ENCODE assay signal across 8 cellular contexts in the genomic region with DNA sequence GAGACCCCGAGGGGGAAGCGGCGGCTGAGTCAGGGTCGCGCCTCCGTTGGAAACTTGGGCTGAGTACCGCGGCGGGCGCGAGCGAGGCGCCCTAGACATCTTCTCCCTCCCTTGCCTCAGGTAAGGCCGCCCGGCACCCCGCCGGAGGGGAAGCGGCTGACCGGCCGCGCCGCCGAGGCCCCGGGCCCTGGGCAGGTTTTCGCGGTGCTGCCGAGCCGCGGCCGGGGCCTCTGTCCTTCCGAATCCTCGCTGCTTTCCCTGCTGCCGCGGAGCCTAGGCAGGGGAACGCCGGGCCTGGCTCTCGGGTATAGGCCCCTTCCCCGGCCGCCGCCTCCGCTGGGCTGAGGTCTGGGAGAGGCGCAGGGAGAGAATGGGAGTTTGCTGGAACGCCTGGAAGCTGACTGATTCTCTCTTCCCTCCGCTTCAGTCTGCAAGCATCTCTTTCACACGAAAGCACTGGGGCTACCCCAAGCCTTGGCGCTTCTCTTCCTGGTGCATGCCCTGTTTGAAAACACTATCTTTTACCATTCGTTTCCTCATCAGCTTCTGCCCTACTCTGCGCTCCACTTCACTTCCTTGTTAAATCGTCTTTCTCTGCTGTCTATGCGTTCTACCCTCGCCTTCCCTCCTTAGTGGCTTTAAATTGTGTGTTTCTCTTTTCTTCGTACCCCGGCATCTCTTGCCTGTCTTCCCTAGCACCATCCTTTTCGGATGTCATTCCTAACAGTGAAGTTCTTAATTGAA. TPM values are rescaled to one million over a fixed set of nuclear protein-coding genes. Genes with fewer than 3 reads are reported as not detected.
DNase-seq lines count a peak whose midpoint lies in the region; ATAC-seq and TF ChIP-seq lines count a peak whose summit lies in the region.

No MANE protein-coding gene starts in this region.

- H3K27ac Mint-ChIP-seq in T-helper 2 cell treated with Interferon-gamma antibody and Interleukin-4, amounts not matched to agents 5 μg/mL and 100 μg/mL, for 36 hours = peak overlapping the region; percentile 100

- no peak for TF ChIP-seq POLR2A in breast epithelium (IDR thresholded peaks at IDR 0.05)

- no peaks in the 10 kb centered on the region for H3K27me3 Mint-ChIP-seq in T-helper 2 cell treated with Interferon-gamma antibody and Interleukin-4, amounts not matched to agents 5 μg/mL and 100 μg/mL, for 36 hours (ENCODE audit: low read depth)

- DNase-seq in COR-L47 (lab: John Stamatoyannopoulos, UW) (peak; percentile 20), KG1 (lab: John Stamatoyannopoulos, UW) (peak; percentile 34), breast epithelium (ENCODE audit: low spot score in 2 of 2) (peak in 1 of 2 donors; percentile 26), iPS-NIHi11 (ENCODE audit: low spot score) (peak; percentile 37), epidermal melanocyte (ENCODE audit: insufficient read length, low spot score) (no peak)
- DNase-seq in T-helper 2 cell treated with Interferon-gamma antibody and Interleukin-4, amounts not matched to agents 5 μg/mL and 100 μg/mL, for 36 hours (ENCODE audit: low spot score) = peak; percentile 46

- H3K4me1 Mint-ChIP-seq in T-helper 2 cell treated with Interferon-gamma antibody and Interleukin-4, amounts not matched to agents 5 μg/mL and 100 μg/mL, for 36 hours (ENCODE audit: low read depth) = peaks cover 36% of the 10 kb centered on the region

- peaks cover 12% of the 10 kb centered on the region for H3K9me3 Mint-ChIP-seq in T-helper 2 cell treated with Interferon-gamma antibody and Interleukin-4, amounts not matched to agents 5 μg/mL and 100 μg/mL, for 36 hours

- peak; percentile 3 for ATAC-seq in GM21360 (IDR thresholded peaks at IDR 0.05; ENCODE audit: unreplicated experiment)

- H3K36me3 Mint-ChIP-seq in T-helper 2 cell treated with Interferon-gamma antibody and Interleukin-4, amounts not matched to agents 5 μg/mL and 100 μg/mL, for 36 hours (ENCODE audit: low read depth) = peaks cover 24% of the 10 kb centered on the region

- no peaks in the 10 kb centered on the region for H3K9me3 ChIP-seq in breast epithelium

- no peaks in the 10 kb centered on the region for H3K36me3 ChIP-seq in breast epithelium

- TF ChIP-seq CTCF in breast epithelium (IDR thresholded peaks at IDR 0.05) = no peak

- no peaks in the 10 kb centered on the region for H3K27me3 ChIP-seq in breast epithelium

- no peaks in the 10 kb centered on the region for H3K4me1 ChIP-seq in breast epithelium

- peak overlapping the region; percentile 94 to 100 (median 96) for H3K4me3 ChIP-seq in breast epithelium
- peak overlapping the region; percentile 69 to 97 (median 84) for H3K4me3 ChIP-seq in skin epidermis

- peak overlapping the region; percentile 96 to 99 for H3K27ac ChIP-seq in breast epithelium
- H3K27ac ChIP-seq in skin epidermis = peak overlapping the region; percentile 82 to 96 (median 91)

- intact Hi-C loops in breast epithelium (cut with DNase I; ENCODE audit: low total_unique reads) = no loop called here

- peak overlapping the region; percentile 99 for H3K4me3 Mint-ChIP-seq in T-helper 2 cell treated with Interferon-gamma antibody and Interleukin-4, amounts not matched to agents 5 μg/mL and 100 μg/mL, for 36 hours

RNA-seq across cellular contexts. Expression of gene PPM1B, which starts 0.7 kb away (rescaled TPM):
- 10 to 100 TPM; 37.7 to 95.9 (median 59.7) TPM for total RNA-seq in breast epithelium
